Comparison of ENCODE assay signal across 35 cellular contexts in genomic region chr6:42674780-42675179, GRCh38. TPM values are rescaled to one million over a fixed set of nuclear protein-coding genes. Genes with fewer than 3 reads are reported as not detected.
"Had no signal": no experiment of that assay in that cellular context is flagged by ENCODE, and none has a peak within 500 bp of the region (broad histone marks: within the 10 kb centered on the region; RNA-seq: fewer than 3 reads in every experiment).

No MANE protein-coding gene starts in this region.

- H3K4me1 Mint-ChIP-seq: activated B cell treated with CpG ODN at 0.5 μM for 24 hours, T-cell had no signal

- H3K9me3 ChIP-seq: adrenal gland, body of pancreas, breast epithelium, MG63 had no signal

- H3K9me3 Mint-ChIP-seq: activated B cell treated with CpG ODN at 0.5 μM for 24 hours; activated CD4-positive, alpha-beta memory T cell treated with anti-CD3 and anti-CD28 coated beads for 36 hours; activated naive CD4-positive, alpha-beta T cell treated with anti-CD3 and anti-CD28 coated beads for 36 hours; activated naive CD4-positive, alpha-beta T cell treated with anti-CD3 and anti-CD28 coated beads, Interleukin-2, amount 50 U/mL, for 72 hours; activated T-cell treated with anti-CD3 and anti-CD28 coated beads, Interleukin-2, amount 50 U/mL, for 4 hours; T-cell had no signal

- H3K27ac ChIP-seq: adrenal gland, body of pancreas, breast epithelium, VCaP had no signal

- H3K27me3 Mint-ChIP-seq: activated B cell treated with CpG ODN at 0.5 μM for 24 hours; activated CD4-positive, alpha-beta memory T cell treated with anti-CD3 and anti-CD28 coated beads for 36 hours; T-cell had no signal

- DNase-seq: activated B cell treated with CpG ODN at 0.5 μM for 24 hours; activated CD4-positive, alpha-beta memory T cell treated with anti-CD3 and anti-CD28 coated beads for 36 hours; activated CD4-positive, alpha-beta T cell treated with anti-CD3 and anti-CD28 coated beads for 4 hours; activated CD4-positive, alpha-beta T cell treated with anti-CD3 and anti-CD28 coated beads, Interleukin-2, amount 50 U/mL, for 1 hour; activated CD4-positive, CD25-positive, alpha-beta regulatory T cell treated with anti-CD3 and anti-CD28 coated beads, Interleukin-2, amount 50 U/mL, for 72 hours; activated CD8-positive, alpha-beta memory T cell treated with anti-CD3 and anti-CD28 coated beads, Interleukin-2, amount 50 U/mL, for 4 hours; activated gamma-delta T cell treated with Interleukin-2 at 50 U/mL for 16 hours; activated naive CD4-positive, alpha-beta T cell treated with anti-CD3 and anti-CD28 coated beads for 36 hours; activated T-cell treated with anti-CD3 and anti-CD28 coated beads for 4 hours; activated T-cell treated with anti-CD3 and anti-CD28 coated beads, Interleukin-2, amount 50 U/mL, for 4 hours; body of pancreas; Karpas-422; KBM-7; MG63; MV-4-11; NCI-H1092; NCI-H1436 treated with DMSO at 0.1 percent for 48 hours; NCI-H1694 treated with DMSO at 0.1 percent for 48 hours; NCI-H2029; NCI-H345; NCI-H524 treated with DMSO at 0.1 percent for 48 hours; SIG-M5; T-cell; T-helper 2 cell; T-helper 9 cell had no signal

- ATAC-seq: activated naive CD4-positive, alpha-beta T cell treated with anti-CD3 and anti-CD28 coated beads, Interleukin-2, amount 50 U/mL, for 72 hours; activated T-cell treated with anti-CD3 and anti-CD28 coated beads, Interleukin-2, amount 50 U/mL, for 4 hours; body of pancreas; Panc1; Right ventricle myocardium inferior; SK-N-SH treated with all-trans-retinoic acid at 6 μM for 48 hours; T-cell had no signal

- H3K4me3 Mint-ChIP-seq: activated B cell treated with CpG ODN at 0.5 μM for 24 hours; activated CD4-positive, alpha-beta memory T cell treated with anti-CD3 and anti-CD28 coated beads for 36 hours; activated naive CD4-positive, alpha-beta T cell treated with anti-CD3 and anti-CD28 coated beads for 36 hours; activated T-cell treated with anti-CD3 and anti-CD28 coated beads, Interleukin-2, amount 50 U/mL, for 4 hours; T-cell had no signal

- H3K27me3 ChIP-seq: adrenal gland, body of pancreas, breast epithelium, MG63 had no signal

- H3K4me3 ChIP-seq: adrenal gland, body of pancreas, breast epithelium, MG63 had no signal

- FAIRE-seq: astrocyte had no signal

- H3K4me1 ChIP-seq: adrenal gland, body of pancreas, breast epithelium had no signal

- H3K27ac Mint-ChIP-seq: activated B cell treated with CpG ODN at 0.5 μM for 24 hours; activated CD4-positive, alpha-beta memory T cell treated with anti-CD3 and anti-CD28 coated beads for 36 hours; activated naive CD4-positive, alpha-beta T cell treated with anti-CD3 and anti-CD28 coated beads for 36 hours; activated naive CD4-positive, alpha-beta T cell treated with anti-CD3 and anti-CD28 coated beads, Interleukin-2, amount 50 U/mL, for 72 hours; T-cell had no signal

RNA-seq across cellular contexts. Expression of gene PRPH2, which starts 47.6 kb away (rescaled TPM):
- total RNA-seq: activated B cell treated with CpG ODN at 0.5 μM for 24 hours; activated CD4-positive, alpha-beta memory T cell treated with anti-CD3 and anti-CD28 coated beads for 36 hours; activated naive CD4-positive, alpha-beta T cell treated with anti-CD3 and anti-CD28 coated beads for 36 hours; activated naive CD4-positive, alpha-beta T cell treated with anti-CD3 and anti-CD28 coated beads, Interleukin-2, amount 50 U/mL, for 72 hours; astrocyte; NCI-H460; SK-MEL-5 had no signal
